Comparison of ENCODE assay signal across 8 cellular contexts in genomic region chr3:189148090-189148507, GRCh38. TPM values are rescaled to one million over a fixed set of nuclear protein-coding genes. Genes with fewer than 3 reads are reported as not detected.
A peak's percentile ranks its signal among the peaks of the same experiment; 100 is the strongest.
DNase-seq lines count a peak whose midpoint lies in the region; ATAC-seq lines count a peak whose summit lies in the region.

No MANE protein-coding gene starts in this region.

- DNase-seq in SIG-M5 treated with dmso at 0.1 percent for 504 hours (lab: John Stamatoyannopoulos, UW; ENCODE audit: unreplicated experiment) = peak; percentile 72
- no peak for DNase-seq in SIG-M5 (lab: John Stamatoyannopoulos, UW)
- peak; percentile 28 for DNase-seq in NCI-H2171 (lab: John Stamatoyannopoulos, UW)
- DNase-seq in activated CD4-positive, alpha-beta T cell treated with anti-CD3 and anti-CD28 coated beads for 1 hour = peak; percentile 57
- peak; percentile 66 for DNase-seq in cerebellum (ENCODE audit: low spot score)
- peak; percentile 82 for DNase-seq in left kidney (ENCODE audit: low read depth, low spot score)
- peak; percentile 65 for DNase-seq in stimulated activated CD4-positive, alpha-beta T cell treated with anti-CD3 and anti-CD28 coated beads, Interleukin-4, amount 100 ng/mL, for 1 hour

- peak; percentile 71 for ATAC-seq in HG02943 (IDR thresholded peaks at IDR 0.05; ENCODE audit: low read depth, unreplicated experiment)

RNA-seq across cellular contexts. Expression of gene TPRG1, which starts 23.7 kb away (rescaled TPM):
- total RNA-seq in cerebellum = 3.4 TPM
